1 cellular context compared by ENCODE assay signal in the genomic region with DNA sequence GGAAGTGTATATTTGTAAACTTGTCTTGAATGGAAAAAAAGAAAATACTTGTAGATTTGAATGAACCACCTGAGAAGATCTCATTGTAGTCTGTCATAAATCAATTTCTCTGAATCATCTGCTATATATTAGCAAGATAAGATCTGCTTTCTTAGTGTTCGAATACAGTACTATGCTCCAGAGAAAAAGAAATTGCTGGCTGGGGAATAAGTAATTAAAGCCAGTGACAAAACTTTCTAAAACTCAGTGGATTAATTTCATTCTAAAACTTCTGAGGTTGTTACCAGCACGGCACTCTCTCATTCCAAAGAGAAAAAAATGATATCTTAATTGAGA.
A peak's percentile ranks its signal among the peaks of the same experiment; 100 is the strongest.
TF ChIP-seq lines count a peak whose summit lies in the region.

No MANE protein-coding gene starts in this region.

TF ChIP-seq in HepG2, 621 proteins besides CTCF, POLR2A, EP300 and RAD21:
- TF ChIP-seq ATF1 (CRISPR knock-in tag; IDR thresholded peaks at IDR 0.05) (0 out of 2 replicates have a peak, but pooled peaks have one; percentile 11), ZNF354B (CRISPR knock-in tag; IDR thresholded peaks at IDR 0.05) (0 out of 2 replicates have a peak, but pooled peaks have one; percentile 9), ZNF670 (CRISPR knock-in tag; IDR thresholded peaks at IDR 0.05; ENCODE audit: borderline replicate concordance) (0 out of 2 replicates have a peak, but pooled peaks have one; percentile 50)
- TF ChIP-seq, protein P1, sequence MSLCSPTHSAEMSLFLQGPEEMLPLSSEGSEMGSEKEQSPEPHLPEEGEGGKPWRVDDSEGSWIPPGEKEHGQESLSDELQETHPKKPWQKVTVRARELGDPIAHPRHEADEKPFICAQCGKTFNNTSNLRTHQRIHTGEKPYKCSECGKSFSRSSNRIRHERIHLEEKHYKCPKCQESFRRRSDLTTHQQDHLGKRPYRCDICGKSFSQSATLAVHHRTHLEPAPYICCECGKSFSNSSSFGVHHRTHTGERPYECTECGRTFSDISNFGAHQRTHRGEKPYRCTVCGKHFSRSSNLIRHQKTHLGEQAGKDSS (CRISPR knock-in tag; IDR thresholded peaks at IDR 0.05; ENCODE audit: borderline replicate concordance, low read depth): no peak
